27 cellular contexts compared by ENCODE assay signal in genomic region chr20:57665589-57665971, GRCh38. TPM values are rescaled to one million over a fixed set of nuclear protein-coding genes. Genes with fewer than 3 reads are reported as not detected.
DNase-seq lines count a peak whose midpoint lies in the region; ATAC-seq and TF ChIP-seq lines count a peak whose summit lies in the region.
"Had no signal": no experiment of that assay in that cellular context is flagged by ENCODE, and none has a peak within 500 bp of the region (broad histone marks: within the 10 kb centered on the region; RNA-seq: fewer than 3 reads in every experiment).

No MANE protein-coding gene starts in this region.

- peak; percentile 12 for DNase-seq in natural killer cell treated with Interleukin-12 subunit alpha and Interleukin-12 subunit beta and Interleukin-15 and Interleukin-18, amount 100 ng/mL, for 72 hours (ENCODE audit: low spot score)
- DNase-seq in natural killer cell, result no peak
- DNase-seq in neuronal stem cell (ENCODE audit: low spot score), result no peak
- peak; percentile 25 to 45 for DNase-seq in aorta
- DNase-seq in activated CD4-positive, alpha-beta memory T cell treated with anti-CD3 and anti-CD28 coated beads, Interleukin-2, amount 10 ng/mL, durations not matched to agents 7 days and 5 days, result no peak
- DNase-seq in NCI-H1930 (lab: John Stamatoyannopoulos, UW), result no peak
- DNase-seq: DMS53; GF-D8; KBM-7; MM.1S; NCI-H1092; NCI-H1436 treated with DMSO at 0.1 percent for 48 hours; NCI-H2029 treated with DMSO at 0.1 percent for 48 hours; NCI-H226; NCI-H510A treated with DMSO at 0.1 percent for 48 hours; NCI-H748 treated with DMSO at 0.1 percent for 48 hours; NK-92 treated with Interleukin-12 subunit alpha and Interleukin-12 subunit beta, amount 100 ng/mL, for 24 hours; SHP77 had no signal

- H3K9me3 ChIP-seq in neuronal stem cell (replicated peaks in 1 of 2; ENCODE audit: control insufficient read depth in 2 of 2, insufficient read depth in 1 of 2, low read depth in 1 of 2, low read length in 2 of 2), result no peaks in the 10 kb centered on the region
- no peaks in the 10 kb centered on the region for H3K9me3 ChIP-seq in aorta (ENCODE audit: control insufficient read depth, low read length)
- H3K9me3 ChIP-seq: BLaER1 treated with 17β-estradiol and CSF1 and Interleukin-3, amounts not matched to agents 10 nM and 100 nM; Peyer's patch had no signal

- H4K8ac ChIP-seq in neuronal stem cell (ENCODE audit: low read depth, low read length), result no peak overlapping the region

- H3K9me3 Mint-ChIP-seq in natural killer cell treated with Interleukin-12 subunit alpha and Interleukin-12 subunit beta and Interleukin-15 and Interleukin-18, amount 100 ng/mL, for 72 hours, result no peaks in the 10 kb centered on the region
- H3K9me3 Mint-ChIP-seq in natural killer cell, result no peaks in the 10 kb centered on the region
- no peaks in the 10 kb centered on the region for H3K9me3 Mint-ChIP-seq in activated CD4-positive, alpha-beta memory T cell treated with anti-CD3 and anti-CD28 coated beads, Interleukin-2, amount 10 ng/mL, durations not matched to agents 7 days and 5 days
- H3K9me3 Mint-ChIP-seq: CD8-positive, alpha-beta memory T cell had no signal

- H3K23ac ChIP-seq in neuronal stem cell (ENCODE audit: low read depth, low read length, poor library complexity), result no peak overlapping the region

- no peaks in the 10 kb centered on the region for H3K36me3 Mint-ChIP-seq in natural killer cell treated with Interleukin-12 subunit alpha and Interleukin-12 subunit beta and Interleukin-15 and Interleukin-18, amount 100 ng/mL, for 72 hours
- no peaks in the 10 kb centered on the region for H3K36me3 Mint-ChIP-seq in natural killer cell
- H3K36me3 Mint-ChIP-seq in activated CD4-positive, alpha-beta memory T cell treated with anti-CD3 and anti-CD28 coated beads, Interleukin-2, amount 10 ng/mL, durations not matched to agents 7 days and 5 days (ENCODE audit: low read depth), result no peaks in the 10 kb centered on the region
- H3K36me3 Mint-ChIP-seq: CD8-positive, alpha-beta memory T cell had no signal

- WGBS in neuronal stem cell (ENCODE audit: extremely low coverage in 2 of 2, insufficient read length in 2 of 2, insufficient replicate concordance in 1 of 2), 2 donors, result no CpG with 5 or more reads among the region's 8 CpGs
- 74 to 75% methylated on average over 8 of the region's 8 CpGs for WGBS in aorta, 2 donors

- H3K4me2 ChIP-seq in neuronal stem cell (ENCODE audit: insufficient read depth, low read length, poor library complexity, severe bottlenecking), result no peak overlapping the region

- POLR2A ChIA-PET in activated CD4-positive, alpha-beta memory T cell treated with anti-CD3 and anti-CD28 coated beads, Interleukin-2, amount 10 ng/mL, durations not matched to agents 7 days and 5 days (lab: Charles Lee), result no interaction called here

- no peak overlapping the region for H3K18ac ChIP-seq in neuronal stem cell (ENCODE audit: low read length)

- no peak overlapping the region for H3K27ac Mint-ChIP-seq in natural killer cell treated with Interleukin-12 subunit alpha and Interleukin-12 subunit beta and Interleukin-15 and Interleukin-18, amount 100 ng/mL, for 72 hours
- H3K27ac Mint-ChIP-seq in natural killer cell, result no peak overlapping the region
- no peak overlapping the region for H3K27ac Mint-ChIP-seq in activated CD4-positive, alpha-beta memory T cell treated with anti-CD3 and anti-CD28 coated beads, Interleukin-2, amount 10 ng/mL, durations not matched to agents 7 days and 5 days
- H3K27ac Mint-ChIP-seq: CD8-positive, alpha-beta memory T cell had no signal

- no peak overlapping the region for H2BK120ac ChIP-seq in neuronal stem cell (ENCODE audit: low read depth, low read length)

- H2BK15ac ChIP-seq in neuronal stem cell (ENCODE audit: low read length), result no peak overlapping the region

- H3K27me3 ChIP-seq in neuronal stem cell (ENCODE audit: control insufficient read depth in 3 of 3, insufficient read depth in 3 of 3, low read depth in 1 of 3, low read length in 3 of 3), result no peaks in the 10 kb centered on the region
- H3K27me3 ChIP-seq in aorta (ENCODE audit: control insufficient read depth in 1 of 2, insufficient read depth in 2 of 2, low read length in 1 of 2), result no peaks in the 10 kb centered on the region
- H3K27me3 ChIP-seq: Peyer's patch had no signal

- H3K4ac ChIP-seq in neuronal stem cell (ENCODE audit: low read length), result no peak overlapping the region

- H2AK5ac ChIP-seq in neuronal stem cell (ENCODE audit: low read depth, low read length), result no peak overlapping the region

- no peak overlapping the region for H2BK5ac ChIP-seq in neuronal stem cell (ENCODE audit: low read length)

- peaks cover 0 to 3% of the 10 kb centered on the region in 2 donors for H3K4me1 Mint-ChIP-seq in natural killer cell treated with Interleukin-12 subunit alpha and Interleukin-12 subunit beta and Interleukin-15 and Interleukin-18, amount 100 ng/mL, for 72 hours (ENCODE audit: low read depth in 2 of 2)
- H3K4me1 Mint-ChIP-seq in natural killer cell, result no peaks in the 10 kb centered on the region
- no peaks in the 10 kb centered on the region for H3K4me1 Mint-ChIP-seq in activated CD4-positive, alpha-beta memory T cell treated with anti-CD3 and anti-CD28 coated beads, Interleukin-2, amount 10 ng/mL, durations not matched to agents 7 days and 5 days

- no peak for ATAC-seq in natural killer cell treated with Interleukin-12 subunit alpha and Interleukin-12 subunit beta and Interleukin-15 and Interleukin-18, amount 100 ng/mL, for 72 hours
- ATAC-seq in natural killer cell (no peak), aorta (ENCODE audit: low FRiP score) (no peak), GM21786 (IDR thresholded peaks at IDR 0.05; ENCODE audit: unreplicated experiment) (no peak)
- ATAC-seq: HCT116 had no signal

- CTCF ChIA-PET in activated CD4-positive, alpha-beta memory T cell treated with anti-CD3 and anti-CD28 coated beads, Interleukin-2, amount 10 ng/mL, durations not matched to agents 7 days and 5 days (lab: Charles Lee), result no interaction called here

- H3K79me1 ChIP-seq in neuronal stem cell (ENCODE audit: low read depth, low read length), result no peaks in the 10 kb centered on the region

- H3K4me1 ChIP-seq in neuronal stem cell (ENCODE audit: control insufficient read depth in 2 of 2, insufficient read depth in 1 of 2, low read depth in 1 of 2, low read length in 2 of 2) (no peaks in the 10 kb centered on the region), aorta (ENCODE audit: control insufficient read depth in 1 of 2, insufficient read depth in 2 of 2, low read length in 2 of 2) (no peaks in the 10 kb centered on the region)

- H4K91ac ChIP-seq in neuronal stem cell (ENCODE audit: low read depth, low read length, poor library complexity), result no peak overlapping the region

- H3K9ac ChIP-seq in neuronal stem cell (ENCODE audit: low read depth, low read length, poor library complexity), result peak overlapping the region; percentile 22

- no peak overlapping the region for H2AFZ ChIP-seq in neuronal stem cell (ENCODE audit: low read length)

- H3K27ac ChIP-seq in VCaP (peak overlapping the region; percentile 99; the same call in 1 of the 2 replicates), neuronal stem cell (replicated peaks; ENCODE audit: low read length) (no peak overlapping the region), aorta (ENCODE audit: low read depth in 1 of 2, low read length in 2 of 2) (no peak overlapping the region)
- H3K27ac ChIP-seq: HL-60, Peyer's patch, SK-N-MC had no signal

- H3K36me3 ChIP-seq in neuronal stem cell (replicated peaks in 1 of 2; ENCODE audit: control insufficient read depth in 2 of 2, insufficient read depth in 2 of 2, low read length in 2 of 2) (no peaks in the 10 kb centered on the region), aorta (ENCODE audit: control insufficient read depth in 1 of 2, insufficient read depth in 2 of 2, low read length in 1 of 2) (no peaks in the 10 kb centered on the region)
- H3K36me3 ChIP-seq: BLaER1 treated with 17β-estradiol and CSF1 and Interleukin-3, amounts not matched to agents 10 nM and 100 nM; Peyer's patch had no signal

- H3K4me3 ChIP-seq in neuronal stem cell (ENCODE audit: low read length in 2 of 2) (no peak overlapping the region), aorta (ENCODE audit: low read length in 2 of 2) (no peak overlapping the region)
- H3K4me3 ChIP-seq: BLaER1 treated with 17β-estradiol and CSF1 and Interleukin-3, amounts not matched to agents 10 nM and 100 nM; Peyer's patch; SK-N-MC had no signal

- H3K14ac ChIP-seq in neuronal stem cell (ENCODE audit: low read length), result no peak overlapping the region

- intact Hi-C loops in natural killer cell (cut with micrococcal nuclease) (no loop called here), aorta (cut with DNase I) (loop anchor here in 1 of 2 donors (10.0 kb wide), 1 partner anchor 299 kb away; no protein-coding TSS in a partner anchor)

- peaks cover 0 to 5% of the 10 kb centered on the region in 2 donors for H3K27me3 Mint-ChIP-seq in natural killer cell treated with Interleukin-12 subunit alpha and Interleukin-12 subunit beta and Interleukin-15 and Interleukin-18, amount 100 ng/mL, for 72 hours
- H3K27me3 Mint-ChIP-seq in natural killer cell (ENCODE audit: low read depth in 2 of 2), result peaks cover 0 to 3% of the 10 kb centered on the region in 2 donors
- no peaks in the 10 kb centered on the region for H3K27me3 Mint-ChIP-seq in activated CD4-positive, alpha-beta memory T cell treated with anti-CD3 and anti-CD28 coated beads, Interleukin-2, amount 10 ng/mL, durations not matched to agents 7 days and 5 days

- TF ChIP-seq CTCF in natural killer cell (IDR thresholded peaks at IDR 0.05) (no peak), VCaP (conservative IDR thresholded peaks at IDR 0.05) (no peak)

- no peak overlapping the region for H3K4me3 Mint-ChIP-seq in natural killer cell treated with Interleukin-12 subunit alpha and Interleukin-12 subunit beta and Interleukin-15 and Interleukin-18, amount 100 ng/mL, for 72 hours
- H3K4me3 Mint-ChIP-seq in natural killer cell, result no peak overlapping the region
- H3K4me3 Mint-ChIP-seq in activated CD4-positive, alpha-beta memory T cell treated with anti-CD3 and anti-CD28 coated beads, Interleukin-2, amount 10 ng/mL, durations not matched to agents 7 days and 5 days, result no peak overlapping the region
- H3K4me3 Mint-ChIP-seq: CD8-positive, alpha-beta memory T cell had no signal

- H2BK12ac ChIP-seq in neuronal stem cell (ENCODE audit: low read length), result no peak overlapping the region

RNA-seq across cellular contexts. Expression of gene PMEPA1, which starts 44.2 kb away (rescaled TPM):
- total RNA-seq in natural killer cell treated with Interleukin-12 subunit alpha and Interleukin-12 subunit beta and Interleukin-15 and Interleukin-18, amount 100 ng/mL, for 72 hours, result under 1 TPM in 1 of 2 donors, not detected in 1; 0.08 TPM
- total RNA-seq in natural killer cell, result 1 to 10 TPM; 1.2 to 5.9 (median 2.4) TPM
- 0.10 TPM for polyA plus RNA-seq in neuronal stem cell (2013, experiment 1 of 2)
- polyA plus RNA-seq in neuronal stem cell (2013, experiment 2 of 2), result 0.08 TPM
- 100 to 1,000 TPM; 167 to 188 TPM for total RNA-seq in aorta
- polyA plus RNA-seq in aorta, result 10 to 100 TPM; 31.4 to 46.7 TPM
- 1 to 10 TPM in 1 of 2 experiments, under 1 TPM in 1; 0.76 to 1.3 TPM for total RNA-seq in activated CD4-positive, alpha-beta memory T cell treated with anti-CD3 and anti-CD28 coated beads, Interleukin-2, amount 10 ng/mL, durations not matched to agents 7 days and 5 days

RNA-seq across cellular contexts. Expression of gene ZBP1, which starts 45.4 kb away (rescaled TPM):
- 1 to 10 TPM; 4.8 to 4.9 TPM for total RNA-seq in natural killer cell treated with Interleukin-12 subunit alpha and Interleukin-12 subunit beta and Interleukin-15 and Interleukin-18, amount 100 ng/mL, for 72 hours
- total RNA-seq in natural killer cell, result 10 to 100 TPM; 95.4 to 99.7 (median 97.8) TPM
- not detected for polyA plus RNA-seq in neuronal stem cell (2013, experiment 1 of 2)
- not detected for polyA plus RNA-seq in neuronal stem cell (2013, experiment 2 of 2)
- total RNA-seq in aorta, result 1 to 10 TPM in 1 of 2 donors, under 1 TPM in 1; 0.88 to 1.6 TPM
- polyA plus RNA-seq in aorta, result under 1 TPM; 0.20 to 0.50 TPM
- total RNA-seq in activated CD4-positive, alpha-beta memory T cell treated with anti-CD3 and anti-CD28 coated beads, Interleukin-2, amount 10 ng/mL, durations not matched to agents 7 days and 5 days, result 10 to 100 TPM; 51.9 to 57.7 TPM
- total RNA-seq: H1 had no signal
- polyA plus RNA-seq: H1 had no signal

Comparison
In these comparisons a context has a peak if more than half of its experiments do, and no peak if none do; other contexts are left out.
1. DNase-seq: peak in natural killer cell treated with Interleukin-12 subunit alpha and Interleukin-12 subunit beta and Interleukin-15 and Interleukin-18, amount 100 ng/mL, for 72 hours (single experiment) and aorta (2 of 2); none in natural killer cell (single experiment), neuronal stem cell (single experiment), activated CD4-positive, alpha-beta memory T cell treated with anti-CD3 and anti-CD28 coated beads, Interleukin-2, amount 10 ng/mL, durations not matched to agents 7 days and 5 days (single experiment) and NCI-H1930 (0 of 2).
2. RNA of gene ZBP1, which starts 45.4 kb away (total RNA-seq): 95.4 to 99.7 TPM in natural killer cell and 51.9 to 57.7 TPM in activated CD4-positive, alpha-beta memory T cell treated with anti-CD3 and anti-CD28 coated beads, Interleukin-2, amount 10 ng/mL, durations not matched to agents 7 days and 5 days; 4.8 to 4.9 TPM in natural killer cell treated with Interleukin-12 subunit alpha and Interleukin-12 subunit beta and Interleukin-15 and Interleukin-18, amount 100 ng/mL, for 72 hours and 0.88 to 1.6 TPM in aorta; every median in the first group is over 4 times any median in the second.
3. RNA of gene PMEPA1, which starts 44.2 kb away (total RNA-seq): 167 to 188 TPM in aorta; 1.2 to 5.9 TPM in natural killer cell, 0.76 to 1.3 TPM in activated CD4-positive, alpha-beta memory T cell treated with anti-CD3 and anti-CD28 coated beads, Interleukin-2, amount 10 ng/mL, durations not matched to agents 7 days and 5 days and 0.08 TPM in natural killer cell treated with Interleukin-12 subunit alpha and Interleukin-12 subunit beta and Interleukin-15 and Interleukin-18, amount 100 ng/mL, for 72 hours; every median in the first group is over 10 times any median in the second.